In the genomic region with DNA sequence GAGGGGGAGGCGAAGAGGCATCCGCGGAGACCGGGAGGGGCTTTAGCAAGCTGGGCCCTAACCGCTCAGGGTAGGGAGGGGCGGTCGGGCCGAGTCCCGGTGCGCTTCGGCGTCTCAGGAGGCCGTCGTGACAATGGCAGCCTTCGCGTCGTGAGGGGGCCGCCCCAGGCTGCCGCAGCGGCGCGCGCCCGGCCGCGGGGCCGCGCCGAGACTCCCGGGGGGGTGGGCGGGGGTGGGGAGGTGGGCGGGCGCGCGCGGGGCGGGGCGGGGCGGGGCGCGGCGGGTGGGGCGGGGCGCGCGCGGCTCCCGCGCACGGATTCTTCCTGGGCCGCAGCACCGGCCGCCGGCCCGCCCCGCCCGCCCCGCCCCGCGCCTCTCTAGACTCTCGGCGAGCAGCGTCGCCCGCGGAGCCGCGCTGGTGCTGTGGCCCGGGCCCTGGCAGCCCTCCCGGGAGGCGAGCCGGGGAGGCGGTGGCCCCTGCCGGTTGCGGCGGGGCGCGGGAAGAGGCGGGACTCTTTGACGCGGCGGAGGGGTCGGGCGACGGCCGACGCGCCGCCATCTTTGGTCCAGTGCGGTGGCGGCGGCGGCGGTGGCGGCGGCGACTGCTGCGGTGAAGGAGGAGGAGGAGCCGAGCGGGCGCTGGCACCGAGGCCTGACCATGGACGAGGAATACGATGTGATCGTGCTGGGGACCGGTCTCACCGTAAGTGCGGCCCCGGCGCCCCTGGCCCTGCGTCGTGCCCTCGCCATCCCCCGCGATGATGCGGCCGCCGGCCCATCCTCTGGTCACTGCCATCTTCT, we compare ENCODE assay signal across 8 cellular contexts. TPM values are rescaled to one million over a fixed set of nuclear protein-coding genes. Genes with fewer than 3 reads are reported as not detected.
DNase-seq lines count a peak whose midpoint lies in the region; ATAC-seq, FAIRE-seq and TF ChIP-seq lines count a peak whose summit lies in the region.

A gene (plus strand): TSS at position 558 of the 801 bp plus-strand sequence. CDS start 101 bp downstream, at position 659.

- H3K4me3 ChIP-seq in GM12875 (ENCODE audit: low read depth, low read length), result peak within 1 kb of the TSS; percentile 82
- peak within 1 kb of the TSS; percentile 79 for H3K4me3 ChIP-seq in right cardiac atrium (ENCODE audit: low read length)

- intact Hi-C loops in right cardiac atrium (cut with DNase I), result no loop called here

- in situ Hi-C loops in KBM-7 (cut with MboI; ENCODE audit: low pct_unique_long_range_greater_than_20kb, low sequenced_read_pairs), result no loop called here

- peaks cover 1% of the 10 kb centered on the region for H3K4me1 ChIP-seq in right cardiac atrium (ENCODE audit: control insufficient read depth, insufficient read depth, low read length)

- DNase-seq in HTR-8/SVneo (ENCODE audit: insufficient read length, low spot score), result peak; percentile 30
- DNase-seq in T follicular helper cell (ENCODE audit: low read depth), result peak; percentile 49
- peak in 37 of 58 donors; percentile 3 to 59 (median 26) for DNase-seq in anterior cingulate cortex (lab: John Stamatoyannopoulos, UW)
- DNase-seq in right cardiac atrium, result peak; percentile 72 to 87 (median 85)
- no peak for DNase-seq in renal cortical epithelial cell (ENCODE audit: low read depth)
- no peak for DNase-seq in KBM-7

- peak within 1 kb of the TSS; percentile 79 for H3K27ac ChIP-seq in right cardiac atrium (ENCODE audit: low read length)

- no peaks in the 10 kb centered on the region for H3K27me3 ChIP-seq in right cardiac atrium (ENCODE audit: control insufficient read depth, insufficient read depth)

- TF ChIP-seq CTCF in GM12875 (IDR thresholded peaks at IDR 0.05; ENCODE audit: borderline replicate concordance, insufficient read depth, low read depth, low read length), result no peak

- no peaks in the 10 kb centered on the region for H3K9me3 ChIP-seq in right cardiac atrium (ENCODE audit: control insufficient read depth, low read length)

- under 1% methylated on average over 88 of the region's 118 CpGs for WGBS in right cardiac atrium

- FAIRE-seq in HTR-8/SVneo (lab: Jason Lieb, UNC), result no peak

- ATAC-seq in right cardiac atrium (peak; percentile 60 to 70), GM21529 (IDR thresholded peaks at IDR 0.05; ENCODE audit: unreplicated experiment) (no peak)

RNA-seq across cellular contexts. Expression of the gene that starts here (rescaled TPM):
- total RNA-seq in right cardiac atrium, result 10 to 100 TPM; 82.7 to 99.3 (median 96.9) TPM
- 102 TPM for polyA plus RNA-seq in right cardiac atrium
- 37.3 and 104 TPM in 2 replicates for total RNA-seq in renal cortical epithelial cell

Comparison
In these comparisons a context has a peak if more than half of its experiments do, and no peak if none do; other contexts are left out.
1. DNase-seq: peak in HTR-8/SVneo (single experiment), T follicular helper cell (single experiment), anterior cingulate cortex (37 of 58) and right cardiac atrium (3 of 3); none in renal cortical epithelial cell (single experiment) and KBM-7 (single experiment).